Comparison of ENCODE assay signal across 10 cellular contexts in the genomic region with DNA sequence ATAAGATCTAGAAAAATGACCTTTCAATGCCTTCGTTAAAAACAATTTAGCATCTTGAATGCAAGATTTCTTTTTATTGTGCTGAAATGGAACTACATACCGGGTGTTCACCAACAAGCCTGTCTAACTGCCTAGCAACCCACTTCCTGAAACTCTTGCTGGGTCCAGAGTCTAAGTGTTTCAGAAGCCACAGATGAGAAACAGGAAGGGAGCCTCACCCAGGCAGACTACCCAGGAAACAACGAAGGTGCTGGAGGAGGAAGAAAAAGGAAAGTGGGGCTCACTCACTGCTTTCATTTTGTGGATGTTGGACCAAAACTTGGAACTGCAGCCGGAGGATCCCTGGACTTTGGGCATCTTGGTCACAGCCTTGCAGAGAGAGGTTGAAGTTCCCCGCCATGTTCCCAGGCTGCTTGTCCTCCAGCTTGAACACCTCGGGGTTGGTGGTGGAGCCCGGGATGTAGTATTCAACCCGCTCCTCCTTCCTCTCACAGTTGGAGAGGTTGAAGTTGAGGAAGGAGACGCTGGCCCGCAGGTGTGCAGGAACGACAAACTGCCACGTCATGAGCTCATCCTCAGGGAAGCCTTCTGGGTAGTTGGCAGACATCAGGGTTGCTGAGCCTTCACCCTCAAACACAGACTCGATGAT. TPM values are rescaled to one million over a fixed set of nuclear protein-coding genes. Genes with fewer than 3 reads are reported as not detected.
DNase-seq lines count a peak whose midpoint lies in the region; ATAC-seq and TF ChIP-seq lines count a peak whose summit lies in the region.
"Had no signal": no experiment of that assay in that cellular context is flagged by ENCODE, and none has a peak within 500 bp of the region (broad histone marks: within the 10 kb centered on the region; RNA-seq: fewer than 3 reads in every experiment).

No MANE protein-coding gene starts in this region.

- no peak overlapping the region for H2AFZ ChIP-seq in MM.1S (ENCODE audit: low read length)

- H3K9me3 ChIP-seq in MM.1S (replicated peaks; ENCODE audit: insufficient read depth, low read length), result no peaks in the 10 kb centered on the region
- H3K9me3 ChIP-seq in endodermal cell (ENCODE audit: control insufficient read depth, low read length), result no peaks in the 10 kb centered on the region

- H3K9me3 Mint-ChIP-seq in natural killer cell treated with Interleukin-12 subunit alpha and Interleukin-12 subunit beta and Interleukin-15 and Interleukin-18, amount 100 ng/mL, for 72 hours, result no peaks in the 10 kb centered on the region
- no peaks in the 10 kb centered on the region for H3K9me3 Mint-ChIP-seq in endodermal cell
- H3K9me3 Mint-ChIP-seq: brain had no signal

- 0 out of 2 replicates have a peak, but pooled peaks cover 3% of the 10 kb centered on the region for H3F3A ChIP-seq in MM.1S (ENCODE audit: insufficient read depth, low read length)

- H3K27me3 Mint-ChIP-seq in natural killer cell treated with Interleukin-12 subunit alpha and Interleukin-12 subunit beta and Interleukin-15 and Interleukin-18, amount 100 ng/mL, for 72 hours, result peaks cover 0 to 9% of the 10 kb centered on the region in 2 donors
- H3K27me3 Mint-ChIP-seq in endodermal cell (ENCODE audit: insufficient read depth), result no peaks in the 10 kb centered on the region

- no peaks in the 10 kb centered on the region for H3K27me3 ChIP-seq in MM.1S (replicated peaks; ENCODE audit: insufficient read depth, low read length)
- no peaks in the 10 kb centered on the region for H3K27me3 ChIP-seq in endodermal cell (ENCODE audit: control insufficient read depth, insufficient read depth, low read length, poor library complexity, severe bottlenecking)

- H3K4me2 ChIP-seq in MM.1S (ENCODE audit: low read depth, low read length), result peak overlapping the region; percentile 56

- no peaks in the 10 kb centered on the region for H4K20me1 ChIP-seq in MM.1S (ENCODE audit: insufficient read depth, low read length)

- H3K4me3 ChIP-seq in MM.1S (ENCODE audit: low read length) (no peak overlapping the region), endodermal cell (ENCODE audit: low read length) (no peak overlapping the region)

- DNase-seq in MM.1S (peak; percentile 78), activated T-helper 1 cell treated with Interleukin-2 at 50 U/mL for 16 hours (ENCODE audit: low read depth) (peak; percentile 10), endodermal cell (no peak), midbrain (lab: John Stamatoyannopoulos, UW) (no peak), COR-L47 (lab: John Stamatoyannopoulos, UW) (no peak)
- DNase-seq in natural killer cell treated with Interleukin-12 subunit alpha and Interleukin-12 subunit beta and Interleukin-15 and Interleukin-18, amount 100 ng/mL, for 72 hours (ENCODE audit: low spot score), result no peak

- TF ChIP-seq CTCF in MM.1S (IDR thresholded peaks at IDR 0.05; ENCODE audit: low read length) (no peak), endodermal cell (conservative IDR thresholded peaks at IDR 0.05) (no peak)

- no peak overlapping the region for H3K9ac ChIP-seq in MM.1S (ENCODE audit: low read length)
- no peak overlapping the region for H3K9ac ChIP-seq in endodermal cell (ENCODE audit: extremely low read depth, low read length, poor library complexity, severe bottlenecking)

- H3K79me2 ChIP-seq in MM.1S (ENCODE audit: low read length), result no peaks in the 10 kb centered on the region

- peaks cover 38 to 43% of the 10 kb centered on the region in 2 donors for H3K4me1 Mint-ChIP-seq in natural killer cell treated with Interleukin-12 subunit alpha and Interleukin-12 subunit beta and Interleukin-15 and Interleukin-18, amount 100 ng/mL, for 72 hours (ENCODE audit: low read depth in 2 of 2)
- no peaks in the 10 kb centered on the region for H3K4me1 Mint-ChIP-seq in endodermal cell
- H3K4me1 Mint-ChIP-seq: brain had no signal

- H3K27ac ChIP-seq in MM.1S (ENCODE audit: low read length), result peak overlapping the region; percentile 31; the same call in 1 of the 2 replicates
- no peak overlapping the region for H3K27ac ChIP-seq in endodermal cell (ENCODE audit: low read depth, low read length)

- H3K4me3 Mint-ChIP-seq in natural killer cell treated with Interleukin-12 subunit alpha and Interleukin-12 subunit beta and Interleukin-15 and Interleukin-18, amount 100 ng/mL, for 72 hours, result peak overlapping the region; percentile 70
- no peak overlapping the region for H3K4me3 Mint-ChIP-seq in endodermal cell
- H3K4me3 Mint-ChIP-seq: brain had no signal

- peak overlapping the region in 1 of 2 donors; percentile 44 for H3K27ac Mint-ChIP-seq in natural killer cell treated with Interleukin-12 subunit alpha and Interleukin-12 subunit beta and Interleukin-15 and Interleukin-18, amount 100 ng/mL, for 72 hours
- no peak overlapping the region for H3K27ac Mint-ChIP-seq in endodermal cell

- ATAC-seq in GM19043 (IDR thresholded peaks at IDR 0.05; ENCODE audit: low read depth, unreplicated experiment) (peak; percentile 75), GM18907 (IDR thresholded peaks at IDR 0.05; ENCODE audit: unreplicated experiment) (no peak)
- peak in 1 of 2 donors; percentile 64 for ATAC-seq in natural killer cell treated with Interleukin-12 subunit alpha and Interleukin-12 subunit beta and Interleukin-15 and Interleukin-18, amount 100 ng/mL, for 72 hours

- no peaks in the 10 kb centered on the region for H3K36me3 Mint-ChIP-seq in natural killer cell treated with Interleukin-12 subunit alpha and Interleukin-12 subunit beta and Interleukin-15 and Interleukin-18, amount 100 ng/mL, for 72 hours
- peaks cover 7% of the 10 kb centered on the region for H3K36me3 Mint-ChIP-seq in endodermal cell (ENCODE audit: low read depth)
- H3K36me3 Mint-ChIP-seq: brain had no signal

- no peaks in the 10 kb centered on the region for H3K9me2 ChIP-seq in MM.1S (replicated peaks; ENCODE audit: insufficient read depth, low read length)

- H3K36me3 ChIP-seq in MM.1S (replicated peaks; ENCODE audit: insufficient read depth, low read length), result no peaks in the 10 kb centered on the region
- H3K36me3 ChIP-seq in endodermal cell (ENCODE audit: control insufficient read depth, insufficient read depth, low read length), result no peaks in the 10 kb centered on the region

- 94 to 96% methylated on average over 11 to 13 of the region's 13 CpGs for WGBS in endodermal cell (ENCODE audit: insufficient coverage in 1 of 2, insufficient read length in 1 of 2), 2 experiments

- H3K4me1 ChIP-seq in MM.1S (ENCODE audit: low read length) (peaks cover 30% of the 10 kb centered on the region), endodermal cell (ENCODE audit: control insufficient read depth, insufficient read depth, low read length) (no peaks in the 10 kb centered on the region)

RNA-seq across cellular contexts. Expression of a gene that starts 35.9 kb away (rescaled TPM):
- under 1 TPM; 0.29 to 0.36 TPM for total RNA-seq in natural killer cell treated with Interleukin-12 subunit alpha and Interleukin-12 subunit beta and Interleukin-15 and Interleukin-18, amount 100 ng/mL, for 72 hours
- total RNA-seq in endodermal cell, result 10 to 100 TPM in 1 of 2 donors, 1 to 10 TPM in 1; 8.9 to 13.1 TPM
- 0.68 TPM for polyA plus RNA-seq in endodermal cell (2013, experiment 1 of 2)
- polyA plus RNA-seq in endodermal cell (2013, experiment 2 of 2), result 0.37 TPM
- total RNA-seq: SK-MEL-5 had no signal

Comparison
In these comparisons a context has a peak if more than half of its experiments do, and no peak if none do; other contexts are left out.
1. DNase-seq: peak in MM.1S (single experiment) and activated T-helper 1 cell treated with Interleukin-2 at 50 U/mL for 16 hours (single experiment); none in natural killer cell treated with Interleukin-12 subunit alpha and Interleukin-12 subunit beta and Interleukin-15 and Interleukin-18, amount 100 ng/mL, for 72 hours (single experiment), endodermal cell (single experiment), midbrain (single experiment) and COR-L47 (single experiment).
2. RNA of a gene that starts 35.9 kb away (total RNA-seq): 8.9 to 13.1 TPM in endodermal cell; 0.29 to 0.36 TPM in natural killer cell treated with Interleukin-12 subunit alpha and Interleukin-12 subunit beta and Interleukin-15 and Interleukin-18, amount 100 ng/mL, for 72 hours; every median in the first group is over 4 times any median in the second.